In the genomic region with DNA sequence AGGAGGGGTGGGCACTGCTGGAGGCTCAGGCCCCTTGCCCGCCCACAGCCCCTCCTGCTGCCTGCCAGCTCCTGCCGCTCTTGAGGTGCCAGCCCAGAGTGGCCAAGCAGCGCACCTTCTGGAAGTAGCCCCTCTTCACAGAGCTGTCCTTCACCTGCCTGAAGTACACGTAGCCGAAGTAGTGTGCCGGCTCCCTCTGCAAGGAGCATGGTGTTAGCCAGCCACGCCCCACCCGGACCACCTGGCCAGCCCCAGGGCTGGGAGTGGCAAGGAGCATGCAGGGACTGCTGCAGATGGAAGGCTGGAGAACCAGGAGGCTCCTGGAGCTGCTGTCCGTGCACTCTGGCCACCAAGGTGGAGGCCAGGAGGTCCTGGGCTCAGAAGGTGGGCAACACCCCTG, we compare ENCODE assay signal across 27 cellular contexts. TPM values are rescaled to one million over a fixed set of nuclear protein-coding genes. Genes with fewer than 3 reads are reported as not detected.
A peak's percentile ranks its signal among the peaks of the same experiment; 100 is the strongest.
DNase-seq lines count a peak whose midpoint lies in the region; ATAC-seq lines count a peak whose summit lies in the region.
"Had no signal": no experiment of that assay in that cellular context is flagged by ENCODE, and none has a peak within 500 bp of the region (broad histone marks: within the 10 kb centered on the region; RNA-seq: fewer than 3 reads in every experiment).

No MANE protein-coding gene starts in this region.

- peaks cover 19% of the 10 kb centered on the region for H3K4me1 Mint-ChIP-seq in activated naive CD4-positive, alpha-beta T cell treated with anti-CD3 and anti-CD28 coated beads, Interleukin-2, amount 10 ng/mL, durations not matched to agents 7 days and 5 days

- H3K9me3 Mint-ChIP-seq in activated naive CD4-positive, alpha-beta T cell treated with anti-CD3 and anti-CD28 coated beads, Interleukin-2, amount 10 ng/mL, durations not matched to agents 7 days and 5 days, result no peaks in the 10 kb centered on the region
- H3K9me3 Mint-ChIP-seq: H9; stimulated activated naive CD8-positive, alpha-beta T cell treated with anti-CD3 and anti-CD28 coated beads, Interleukin-15, Interleukin-2, amounts not matched to agents 100 ng/mL and 50 ng/mL, for 24 hours had no signal

- no peak overlapping the region for H3K4me3 Mint-ChIP-seq in activated naive CD4-positive, alpha-beta T cell treated with anti-CD3 and anti-CD28 coated beads, Interleukin-2, amount 10 ng/mL, durations not matched to agents 7 days and 5 days
- H3K4me3 Mint-ChIP-seq: B cell; H9; stimulated activated naive CD8-positive, alpha-beta T cell treated with anti-CD3 and anti-CD28 coated beads, Interleukin-15, Interleukin-2, amounts not matched to agents 100 ng/mL and 50 ng/mL, for 24 hours had no signal

- H3K36me3 Mint-ChIP-seq in activated naive CD4-positive, alpha-beta T cell treated with anti-CD3 and anti-CD28 coated beads, Interleukin-2, amount 10 ng/mL, durations not matched to agents 7 days and 5 days, result no peaks in the 10 kb centered on the region

- DNase-seq in activated naive CD4-positive, alpha-beta T cell treated with anti-CD3 and anti-CD28 coated beads, Interleukin-2, amount 50 U/mL, for 16 hours, result peak; percentile 8
- DNase-seq in activated naive CD4-positive, alpha-beta T cell treated with anti-CD3 and anti-CD28 coated beads, Interleukin-2, amount 10 ng/mL, durations not matched to agents 7 days and 5 days, result no peak
- peak; percentile 76 for DNase-seq in NCI-H69 (lab: John Stamatoyannopoulos, UW)
- DNase-seq in iPS-NIHi11 (ENCODE audit: low spot score), result peak; percentile 23
- DNase-seq in left lobe of liver (ENCODE audit: low spot score), result no peak
- no peak for DNase-seq in GDM1 (lab: John Stamatoyannopoulos, UW)
- DNase-seq in RKO (ENCODE audit: low spot score), result no peak
- no peak for DNase-seq in DMS79 treated with DMSO at 0.1 percent for 48 hours (lab: John Stamatoyannopoulos, UW)
- DNase-seq: activated CD4-positive, alpha-beta T cell treated with anti-CD3 and anti-CD28 coated beads, Interleukin-2, amount 50 U/mL, for 1 hour; activated CD4-positive, CD25-positive, alpha-beta regulatory T cell; activated gamma-delta T cell; activated T-cell treated with anti-CD3 and anti-CD28 coated beads, Interleukin-2, amount 50 U/mL, for 1 hour; DND-41; effector CD4-positive, alpha-beta T cell; H9; hypothalamus; left lung; MM.1S; NCI-H1417; NCI-H2029; NCI-H524 treated with DMSO at 0.1 percent for 48 hours; stimulated activated CD8-positive, alpha-beta memory T cell treated with anti-CD3 and anti-CD28 coated beads, Interleukin-4, amount 100 ng/mL, for 48 hours; T-helper 1 cell; testis had no signal

- ATAC-seq in left lobe of liver, result no peak
- ATAC-seq: left lung, sciatic nerve had no signal

- CTCF ChIA-PET in activated naive CD4-positive, alpha-beta T cell treated with anti-CD3 and anti-CD28 coated beads, Interleukin-2, amount 10 ng/mL, durations not matched to agents 7 days and 5 days (lab: Charles Lee), result interaction anchor here (1.9 kb wide), 1 partner anchor 8 kb away, joined by 6 read pairs; no protein-coding TSS in a partner anchor

- peaks cover 13% of the 10 kb centered on the region for H3K27me3 Mint-ChIP-seq in activated naive CD4-positive, alpha-beta T cell treated with anti-CD3 and anti-CD28 coated beads, Interleukin-2, amount 10 ng/mL, durations not matched to agents 7 days and 5 days
- H3K27me3 Mint-ChIP-seq: B cell; stimulated activated naive CD8-positive, alpha-beta T cell treated with anti-CD3 and anti-CD28 coated beads, Interleukin-15, Interleukin-2, amounts not matched to agents 100 ng/mL and 50 ng/mL, for 24 hours had no signal

- no peak overlapping the region for H3K27ac Mint-ChIP-seq in activated naive CD4-positive, alpha-beta T cell treated with anti-CD3 and anti-CD28 coated beads, Interleukin-2, amount 10 ng/mL, durations not matched to agents 7 days and 5 days
- H3K27ac Mint-ChIP-seq: H9; stimulated activated naive CD8-positive, alpha-beta T cell treated with anti-CD3 and anti-CD28 coated beads, Interleukin-15, Interleukin-2, amounts not matched to agents 100 ng/mL and 50 ng/mL, for 24 hours had no signal

RNA-seq across cellular contexts. Expression of gene DENND6B, which starts 9.6 kb away (rescaled TPM):
- 1.8 TPM for total RNA-seq in left lobe of liver

RNA-seq across cellular contexts. Expression of gene PLXNB2, which starts 9.7 kb away (rescaled TPM):
- 187 TPM for total RNA-seq in left lobe of liver

RNA-seq across cellular contexts. Expression of gene PPP6R2, which starts 25.9 kb away (rescaled TPM):
- 65.4 TPM for total RNA-seq in left lobe of liver

RNA-seq across cellular contexts. Expression of gene MAPK11, which starts 47.0 kb away (rescaled TPM):
- total RNA-seq in left lobe of liver, result 8.2 TPM

RNA-seq across cellular contexts. Expression of gene MAPK12, which starts 55.7 kb away (rescaled TPM):
- total RNA-seq in left lobe of liver, result 5.0 TPM

Comparison
In these comparisons a context has a peak if more than half of its experiments do, and no peak if none do; other contexts are left out.
1. DNase-seq: peak in activated naive CD4-positive, alpha-beta T cell treated with anti-CD3 and anti-CD28 coated beads, Interleukin-2, amount 50 U/mL, for 16 hours (single experiment), NCI-H69 (single experiment) and iPS-NIHi11 (single experiment); none in activated naive CD4-positive, alpha-beta T cell treated with anti-CD3 and anti-CD28 coated beads, Interleukin-2, amount 10 ng/mL, durations not matched to agents 7 days and 5 days (single experiment), left lobe of liver (single experiment), GDM1 (single experiment), RKO (single experiment) and DMS79 treated with DMSO at 0.1 percent for 48 hours (single experiment).